Comparison of ENCODE assay signal across 1 cellular context in genomic region chr4:2786794-2787229, GRCh38.
TF ChIP-seq lines count a peak whose summit lies in the region.

No MANE protein-coding gene starts in this region.

TF ChIP-seq in HepG2, 621 proteins besides CTCF, POLR2A, EP300 and RAD21:
- TF ChIP-seq, protein P1, sequence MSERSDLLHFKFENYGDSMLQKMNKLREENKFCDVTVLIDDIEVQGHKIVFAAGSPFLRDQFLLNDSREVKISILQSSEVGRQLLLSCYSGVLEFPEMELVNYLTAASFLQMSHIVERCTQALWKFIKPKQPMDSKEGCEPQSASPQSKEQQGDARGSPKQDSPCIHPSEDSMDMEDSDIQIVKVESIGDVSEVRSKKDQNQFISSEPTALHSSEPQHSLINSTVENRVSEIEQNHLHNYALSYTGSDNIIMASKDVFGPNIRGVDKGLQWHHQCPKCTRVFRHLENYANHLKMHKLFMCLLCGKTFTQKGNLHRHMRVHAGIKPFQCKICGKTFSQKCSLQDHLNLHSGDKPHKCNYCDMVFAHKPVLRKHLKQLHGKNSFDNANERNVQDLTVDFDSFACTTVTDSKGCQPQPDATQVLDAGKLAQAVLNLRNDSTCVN (CRISPR knock-in tag; IDR thresholded peaks at IDR 0.05; ENCODE audit: borderline replicate concordance) = no peak
- TF ChIP-seq ZNF576 (CRISPR knock-in tag; IDR thresholded peaks at IDR 0.05) = no peak
- TF ChIP-seq, protein P2, sequence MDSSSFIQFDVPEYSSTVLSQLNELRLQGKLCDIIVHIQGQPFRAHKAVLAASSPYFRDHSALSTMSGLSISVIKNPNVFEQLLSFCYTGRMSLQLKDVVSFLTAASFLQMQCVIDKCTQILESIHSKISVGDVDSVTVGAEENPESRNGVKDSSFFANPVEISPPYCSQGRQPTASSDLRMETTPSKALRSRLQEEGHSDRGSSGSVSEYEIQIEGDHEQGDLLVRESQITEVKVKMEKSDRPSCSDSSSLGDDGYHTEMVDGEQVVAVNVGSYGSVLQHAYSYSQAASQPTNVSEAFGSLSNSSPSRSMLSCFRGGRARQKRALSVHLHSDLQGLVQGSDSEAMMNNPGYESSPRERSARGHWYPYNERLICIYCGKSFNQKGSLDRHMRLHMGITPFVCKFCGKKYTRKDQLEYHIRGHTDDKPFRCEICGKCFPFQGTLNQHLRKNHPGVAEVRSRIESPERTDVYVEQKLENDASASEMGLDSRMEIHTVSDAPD (CRISPR knock-in tag; IDR thresholded peaks at IDR 0.05) = no peak
- no peak for TF ChIP-seq PRPF4 (IDR thresholded peaks at IDR 0.05; ENCODE audit: low read depth, low read length, poor library complexity, severe bottlenecking)
- no peak for TF ChIP-seq SRSF1 (optimal IDR thresholded peaks at IDR 0.05; ENCODE audit: low read depth, low read length)
- TF ChIP-seq ELK4 (CRISPR knock-in tag; IDR thresholded peaks at IDR 0.05; ENCODE audit: borderline replicate concordance) = no peak
- TF ChIP-seq GPN1 (CRISPR knock-in tag; IDR thresholded peaks at IDR 0.05; ENCODE audit: borderline replicate concordance) = no peak
- TF ChIP-seq SNAI1 (CRISPR knock-in tag; IDR thresholded peaks at IDR 0.05; ENCODE audit: borderline replicate concordance) = no peak
- TF ChIP-seq MTA1 (CRISPR knock-in tag; IDR thresholded peaks at IDR 0.05; ENCODE audit: borderline replicate concordance) = peak; percentile 40; the same call in 1 of the 2 replicates
